ENCODE assay signal across 23 cellular contexts in the genomic region with DNA sequence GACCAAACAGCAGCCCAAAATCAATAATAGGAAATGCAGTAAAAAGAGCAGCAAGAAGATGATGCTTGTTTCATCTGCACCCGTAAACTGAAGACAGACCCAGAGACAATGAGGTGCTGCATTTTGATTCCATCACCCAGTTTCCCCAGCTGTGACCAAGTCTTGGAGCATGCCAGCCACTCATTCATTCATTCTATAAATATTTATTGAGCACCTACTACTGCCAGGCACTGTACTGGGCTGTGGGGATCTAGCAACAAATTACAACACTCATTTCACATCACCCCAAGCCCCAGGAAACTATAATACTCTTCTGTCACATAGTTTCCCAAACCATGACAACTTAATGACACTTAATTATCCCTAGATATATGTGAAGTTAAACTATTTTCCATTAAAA.
"Had no signal": no experiment of that assay in that cellular context is flagged by ENCODE, and none has a peak within 500 bp of the region (broad histone marks: within the 10 kb centered on the region; RNA-seq: fewer than 3 reads in every experiment).

No MANE protein-coding gene starts in this region.

- H3K27me3 Mint-ChIP-seq: activated CD4-positive, alpha-beta T cell treated with anti-CD3 and anti-CD28 coated beads, Interleukin-2, amount 10 ng/mL, durations not matched to agents 24 days and 14 days; activated naive CD4-positive, alpha-beta T cell treated with anti-CD3 and anti-CD28 coated beads, Interleukin-2, amount 50 U/mL, for 24 hours; activated naive CD8-positive, alpha-beta T cell treated with anti-CD3 and anti-CD28 coated beads, Interleukin-2, amount 10 ng/mL, durations not matched to agents 7 days and 5 days; activated T-cell treated with anti-CD3 and anti-CD28 coated beads, Interleukin-2, amount 50 U/mL, for 24 hours; central memory CD8-positive, alpha-beta T cell had no signal

- H3K4me3 Mint-ChIP-seq: activated CD4-positive, alpha-beta T cell treated with anti-CD3 and anti-CD28 coated beads, Interleukin-2, amount 10 ng/mL, durations not matched to agents 24 days and 14 days; activated CD8-positive, alpha-beta T cell treated with anti-CD3 and anti-CD28 coated beads, Interleukin-2, amount 10 ng/mL, durations not matched to agents 7 days and 5 days; activated naive CD4-positive, alpha-beta T cell treated with anti-CD3 and anti-CD28 coated beads, Interleukin-2, amount 50 U/mL, for 24 hours; activated naive CD8-positive, alpha-beta T cell treated with anti-CD3 and anti-CD28 coated beads, Interleukin-2, amount 10 ng/mL, durations not matched to agents 7 days and 5 days; activated T-cell treated with anti-CD3 and anti-CD28 coated beads, Interleukin-2, amount 50 U/mL, for 24 hours; central memory CD8-positive, alpha-beta T cell had no signal

- H3K9me3 Mint-ChIP-seq: activated CD4-positive, alpha-beta T cell treated with anti-CD3 and anti-CD28 coated beads, Interleukin-2, amount 10 ng/mL, durations not matched to agents 24 days and 14 days; activated naive CD4-positive, alpha-beta T cell treated with anti-CD3 and anti-CD28 coated beads, Interleukin-2, amount 50 U/mL, for 24 hours; activated naive CD8-positive, alpha-beta T cell treated with anti-CD3 and anti-CD28 coated beads, Interleukin-2, amount 10 ng/mL, durations not matched to agents 7 days and 5 days; activated T-cell treated with anti-CD3 and anti-CD28 coated beads, Interleukin-2, amount 50 U/mL, for 24 hours; activated T-helper 2 cell treated with anti-CD3 and anti-CD28 coated beads, Interferon-gamma antibody, Interleukin-2, Interleukin-4, amounts not matched to agents 10 μg/mL and 5 μg/mL and 100 μg/mL, durations not matched to agents 14 hours and 24 hours and 36 hours; central memory CD8-positive, alpha-beta T cell had no signal

- H3K4me1 Mint-ChIP-seq: activated CD4-positive, alpha-beta T cell treated with anti-CD3 and anti-CD28 coated beads, Interleukin-2, amount 10 ng/mL, durations not matched to agents 24 days and 14 days; activated naive CD4-positive, alpha-beta T cell treated with anti-CD3 and anti-CD28 coated beads, Interleukin-2, amount 50 U/mL, for 24 hours; activated naive CD8-positive, alpha-beta T cell treated with anti-CD3 and anti-CD28 coated beads, Interleukin-2, amount 10 ng/mL, durations not matched to agents 7 days and 5 days; central memory CD8-positive, alpha-beta T cell had no signal

- DNase-seq: activated CD4-positive, alpha-beta T cell treated with anti-CD3 and anti-CD28 coated beads, Interleukin-2, amount 10 ng/mL, durations not matched to agents 24 days and 14 days; activated CD4-positive, alpha-beta T cell treated with anti-CD3 and anti-CD28 coated beads, Interleukin-2, amount 50 U/mL, for 4 hours; activated CD8-positive, alpha-beta T cell treated with anti-CD3 and anti-CD28 coated beads, Interleukin-2, amount 10 ng/mL, durations not matched to agents 7 days and 5 days; activated gamma-delta T cell; activated naive CD4-positive, alpha-beta T cell treated with Interleukin-2 at 50 U/mL for 16 hours; activated naive CD8-positive, alpha-beta T cell treated with anti-CD3 and anti-CD28 coated beads, Interleukin-2, amount 10 ng/mL, durations not matched to agents 7 days and 5 days; activated T-cell treated with anti-CD3 and anti-CD28 coated beads, Interleukin-2, amount 50 U/mL, for 24 hours; amygdala; NCI-H1105; NCI-H1417 treated with DMSO at 0.1 percent for 48 hours; NCI-H2029; NCI-H2107; NCI-H2171; NCI-H510A treated with DMSO at 0.1 percent for 48 hours; NK-92 treated with Interleukin-12 subunit alpha and Interleukin-12 subunit beta, amount 100 ng/mL, for 24 hours; PC-3; Peyer's patch; RPMI8226; SHP77 treated with DMSO at 0.1 percent for 48 hours; SW 1271 had no signal

- H3K27ac Mint-ChIP-seq: activated CD4-positive, alpha-beta T cell treated with anti-CD3 and anti-CD28 coated beads, Interleukin-2, amount 10 ng/mL, durations not matched to agents 24 days and 14 days; activated CD8-positive, alpha-beta T cell treated with anti-CD3 and anti-CD28 coated beads, Interleukin-2, amount 10 ng/mL, durations not matched to agents 7 days and 5 days; activated naive CD4-positive, alpha-beta T cell treated with anti-CD3 and anti-CD28 coated beads, Interleukin-2, amount 50 U/mL, for 24 hours; activated naive CD8-positive, alpha-beta T cell treated with anti-CD3 and anti-CD28 coated beads, Interleukin-2, amount 10 ng/mL, durations not matched to agents 7 days and 5 days; activated T-cell treated with anti-CD3 and anti-CD28 coated beads, Interleukin-2, amount 50 U/mL, for 24 hours; activated T-helper 2 cell treated with anti-CD3 and anti-CD28 coated beads, Interferon-gamma antibody, Interleukin-2, Interleukin-4, amounts not matched to agents 10 μg/mL and 5 μg/mL and 100 μg/mL, durations not matched to agents 14 hours and 24 hours and 36 hours had no signal

- H3K36me3 Mint-ChIP-seq: activated naive CD4-positive, alpha-beta T cell treated with anti-CD3 and anti-CD28 coated beads, Interleukin-2, amount 50 U/mL, for 24 hours; activated naive CD8-positive, alpha-beta T cell treated with anti-CD3 and anti-CD28 coated beads, Interleukin-2, amount 10 ng/mL, durations not matched to agents 7 days and 5 days had no signal
